23 cellular contexts compared by ENCODE assay signal in genomic region chr3:62735510-62735909, GRCh38.
"Had no signal": no experiment of that assay in that cellular context is flagged by ENCODE, and none has a peak within 500 bp of the region (broad histone marks: within the 10 kb centered on the region; RNA-seq: fewer than 3 reads in every experiment).

No MANE protein-coding gene starts in this region.

- ATAC-seq: foreskin keratinocyte; gastroesophageal sphincter; heart left ventricle; left cardiac atrium; left lung; left ventricle myocardium superior; lower lobe of right lung; naive thymus-derived CD4-positive, alpha-beta T cell had no signal

- H3K27ac ChIP-seq: coronary artery, dorsolateral prefrontal cortex, esophagus muscularis mucosa, foreskin keratinocyte, gastroesophageal sphincter, heart left ventricle, hepatocyte, left lung, lower lobe of right lung had no signal

- H3K79me2 ChIP-seq: hepatocyte had no signal

- H3K4me3 Mint-ChIP-seq: mesothelial cell of epicardium; naive thymus-derived CD4-positive, alpha-beta T cell had no signal

- H3K4me1 ChIP-seq: esophagus muscularis mucosa, foreskin keratinocyte, gastroesophageal sphincter, heart left ventricle, left lung, lower lobe of right lung had no signal

- FAIRE-seq: colon, endothelial cell of umbilical vein, frontal cortex, islet of Langerhans, keratinocyte had no signal

- H3K9me3 ChIP-seq: esophagus muscularis mucosa, gastroesophageal sphincter, left lung, lower lobe of right lung had no signal

- H3K36me3 ChIP-seq: esophagus muscularis mucosa, gastroesophageal sphincter, heart left ventricle, left lung, lower lobe of right lung had no signal

- H3K4me1 Mint-ChIP-seq: mesothelial cell of epicardium; naive thymus-derived CD4-positive, alpha-beta T cell had no signal

- H2AFZ ChIP-seq: hepatocyte had no signal

- H3K36me3 Mint-ChIP-seq: mesothelial cell of epicardium; naive thymus-derived CD4-positive, alpha-beta T cell had no signal

- H3K27ac Mint-ChIP-seq: mesothelial cell of epicardium; naive thymus-derived CD4-positive, alpha-beta T cell had no signal

- H3K27me3 ChIP-seq: dorsolateral prefrontal cortex, esophagus muscularis mucosa, gastroesophageal sphincter, heart left ventricle, hepatocyte, left lung had no signal

- DNase-seq: dermis blood vessel endothelial cell; dorsolateral prefrontal cortex; effector CD4-positive, alpha-beta T cell; effector memory CD4-positive, alpha-beta T cell; foreskin keratinocyte; heart left ventricle; hypothalamus; left cardiac atrium; left lung; left ventricle myocardium superior; lower lobe of right lung; mesenchymal stem cell; naive thymus-derived CD4-positive, alpha-beta T cell had no signal

- H3K4me3 ChIP-seq: coronary artery, dorsolateral prefrontal cortex, esophagus muscularis mucosa, gastroesophageal sphincter, heart left ventricle, hepatocyte, left lung, lower lobe of right lung had no signal

- H3K4me2 ChIP-seq: hepatocyte had no signal
